11 cellular contexts compared by ENCODE assay signal in the genomic region with DNA sequence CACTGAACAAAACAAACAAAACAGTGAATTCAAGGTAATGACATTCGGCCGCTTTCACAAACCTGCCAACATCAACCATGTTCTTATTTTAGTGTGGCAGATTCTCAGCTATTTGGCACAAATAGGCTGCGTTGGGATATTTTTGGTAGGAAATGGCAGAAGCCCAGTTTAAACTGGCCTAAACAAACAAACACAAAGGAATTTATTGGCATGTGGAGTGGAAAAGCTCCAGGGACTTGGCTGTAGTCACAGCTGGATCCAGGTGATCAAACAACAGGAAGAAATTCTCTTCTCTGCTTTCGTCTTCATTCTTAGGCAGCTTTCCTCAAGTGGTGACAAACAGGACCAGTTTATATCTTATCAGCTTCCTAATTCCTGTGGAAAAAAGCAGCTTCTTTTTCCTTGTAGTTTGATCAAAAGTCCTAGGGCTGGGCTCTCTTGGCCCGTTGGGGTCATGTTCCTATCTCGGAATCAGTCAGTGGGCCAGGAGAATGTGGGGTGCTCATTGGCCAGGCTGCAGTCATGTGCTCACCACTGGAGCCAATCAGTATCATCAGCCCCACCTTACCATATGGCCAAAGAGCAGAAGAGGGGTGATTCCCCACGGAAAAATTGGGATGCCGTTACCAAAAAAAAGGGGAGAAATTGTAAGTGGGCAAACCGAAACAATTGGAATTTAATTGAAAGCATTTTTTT. TPM values are rescaled to one million over a fixed set of nuclear protein-coding genes. Genes with fewer than 3 reads are reported as not detected.
A peak's percentile ranks its signal among the peaks of the same experiment; 100 is the strongest.
DNase-seq lines count a peak whose midpoint lies in the region; FAIRE-seq and TF ChIP-seq lines count a peak whose summit lies in the region.
"Had no signal": no experiment of that assay in that cellular context is flagged by ENCODE, and none has a peak within 500 bp of the region (broad histone marks: within the 10 kb centered on the region; RNA-seq: fewer than 3 reads in every experiment).

No MANE protein-coding gene starts in this region.

- in situ Hi-C loops in astrocyte of the cerebellum (cut with HindIII; ENCODE audit: low sequenced_read_pairs), result no loop called here

- H3K4me3 ChIP-seq in astrocyte of the cerebellum (ENCODE audit: low read depth, low read length), result no peak overlapping the region
- H3K4me3 ChIP-seq: skin epidermis had no signal

- FAIRE-seq in HTR-8/SVneo (lab: Jason Lieb, UNC), result no peak

- TF ChIP-seq CTCF in C4-2B (conservative IDR thresholded peaks at IDR 0.05) (no peak), astrocyte of the cerebellum (IDR thresholded peaks at IDR 0.05; ENCODE audit: low read depth, low read length, missing control alignments) (no peak)

- H3K27ac ChIP-seq in C4-2B, result peak overlapping the region; percentile 60

- DNase-seq in HuH-7 (ENCODE audit: low spot score) (peak; percentile 26), astrocyte of the cerebellum (ENCODE audit: low read depth) (peak; percentile 58), mucosa of gallbladder (ENCODE audit: low spot score) (peak; percentile 23), NCI-H2227 treated with DMSO at 0.1 percent for 48 hours (lab: John Stamatoyannopoulos, UW) (no peak), HTR-8/SVneo (ENCODE audit: insufficient read length, low spot score) (no peak), GDM1 (lab: John Stamatoyannopoulos, UW) (no peak)
- no peak for DNase-seq in activated CD8-positive, alpha-beta memory T cell treated with anti-CD3 and anti-CD28 coated beads, Interleukin-2, amount 50 U/mL, for 48 hours
- DNase-seq: CD8-positive, alpha-beta memory T cell; OCI-M1 had no signal

RNA-seq across cellular contexts. Expression of a gene that starts 22.6 kb away (rescaled TPM):
- total RNA-seq in mucosa of gallbladder, result 254 TPM

Comparison
In these comparisons a context has a peak if more than half of its experiments do, and no peak if none do; other contexts are left out.
1. DNase-seq: peak in HuH-7 (single experiment), astrocyte of the cerebellum (single experiment) and mucosa of gallbladder (single experiment); none in NCI-H2227 treated with DMSO at 0.1 percent for 48 hours (single experiment), HTR-8/SVneo (single experiment), GDM1 (single experiment) and activated CD8-positive, alpha-beta memory T cell treated with anti-CD3 and anti-CD28 coated beads, Interleukin-2, amount 50 U/mL, for 48 hours (single experiment).